26 cellular contexts compared by ENCODE assay signal in the genomic region with DNA sequence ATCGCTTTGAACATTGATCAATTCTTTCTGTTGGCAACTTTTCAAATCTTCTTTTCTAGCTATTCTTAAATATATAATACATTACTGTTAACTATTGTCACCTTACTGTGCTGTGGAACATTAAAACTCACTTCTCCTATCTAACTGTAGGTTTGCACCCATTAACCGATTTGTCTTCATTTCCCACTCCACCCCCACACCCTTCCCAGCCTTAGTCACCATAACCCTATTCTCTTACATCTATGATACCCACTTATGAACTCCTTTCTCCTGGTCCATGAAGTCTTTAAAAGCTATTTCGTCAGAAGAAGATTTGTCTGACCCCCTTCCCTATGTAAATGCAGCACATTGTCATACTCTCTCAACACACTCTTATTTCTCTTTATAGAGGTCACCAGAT.
"Had no signal": no experiment of that assay in that cellular context is flagged by ENCODE, and none has a peak within 500 bp of the region (broad histone marks: within the 10 kb centered on the region; RNA-seq: fewer than 3 reads in every experiment).

No MANE protein-coding gene starts in this region.

- H3K4me1 ChIP-seq: colonic mucosa, esophagus muscularis mucosa, gastrocnemius medialis, gastroesophageal sphincter, heart left ventricle, heart right ventricle had no signal

- H3K4me3 ChIP-seq: colonic mucosa, coronary artery, dorsolateral prefrontal cortex, esophagus muscularis mucosa, esophagus squamous epithelium, gastrocnemius medialis, gastroesophageal sphincter, heart left ventricle, heart right ventricle had no signal

- FAIRE-seq: colon, endometrium, endothelial cell of umbilical vein, frontal cortex had no signal

- H3K27me3 ChIP-seq: colonic mucosa, dorsolateral prefrontal cortex, esophagus muscularis mucosa, foreskin keratinocyte, gastrocnemius medialis, gastroesophageal sphincter, heart left ventricle, heart right ventricle had no signal

- H3K27ac ChIP-seq: colonic mucosa, coronary artery, dorsolateral prefrontal cortex, epithelial cell of prostate, esophagus muscularis mucosa, esophagus squamous epithelium, foreskin keratinocyte, gastrocnemius medialis, gastroesophageal sphincter, heart left ventricle, heart right ventricle had no signal

- DNase-seq: colonic mucosa; cortex of kidney; dermis blood vessel endothelial cell; dorsolateral prefrontal cortex; effector CD4-positive, alpha-beta T cell; effector CD8-positive, alpha-beta T cell; effector memory CD4-positive, alpha-beta T cell; effector memory CD8-positive, alpha-beta T cell; endodermal cell; erythroblast; esophagus squamous epithelium; foreskin fibroblast; foreskin melanocyte; gastrocnemius medialis; glutamatergic neuron; heart left ventricle; heart right ventricle had no signal

- H3K36me3 ChIP-seq: colonic mucosa, esophagus muscularis mucosa, esophagus squamous epithelium, gastrocnemius medialis, gastroesophageal sphincter, heart left ventricle, heart right ventricle had no signal

- H3K9me3 ChIP-seq: colonic mucosa, gastrocnemius medialis had no signal

- ATAC-seq: effector memory CD8-positive, alpha-beta T cell; gastrocnemius medialis; gastroesophageal sphincter; heart left ventricle; heart right ventricle had no signal
